ENCODE assay signal across 22 cellular contexts in the genomic region with DNA sequence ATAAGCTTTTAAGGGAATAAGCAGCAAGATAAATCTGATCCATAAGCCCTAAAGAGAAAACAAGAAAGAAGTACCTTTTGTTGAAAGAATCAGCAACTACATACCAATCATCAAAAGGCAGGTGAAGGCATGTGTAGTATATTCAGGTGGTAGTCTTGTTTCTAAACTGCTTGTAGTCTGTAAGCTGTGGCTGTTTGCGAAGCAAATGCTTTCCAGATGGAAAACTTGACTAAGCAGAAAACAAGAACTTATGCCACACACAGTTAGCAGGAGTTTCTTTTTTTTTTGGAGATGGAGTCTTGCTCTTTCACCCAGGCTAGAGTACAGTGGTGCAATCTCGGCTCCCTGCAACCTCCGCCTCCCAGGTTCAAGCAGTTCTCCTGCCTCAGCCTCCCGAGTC.
"Had no signal": no experiment of that assay in that cellular context is flagged by ENCODE, and none has a peak within 500 bp of the region (broad histone marks: within the 10 kb centered on the region; RNA-seq: fewer than 3 reads in every experiment).

No MANE protein-coding gene starts in this region.

- H3K4me1 ChIP-seq: parathyroid adenoma had no signal

- ATAC-seq: activated naive CD4-positive, alpha-beta T cell treated with anti-CD3 and anti-CD28 coated beads, Interleukin-2, amount 50 U/mL, for 72 hours; activated T-cell treated with anti-CD3 and anti-CD28 coated beads, Interleukin-2, amount 50 U/mL, for 72 hours; body of pancreas; gastroesophageal sphincter; naive thymus-derived CD4-positive, alpha-beta T cell; psoas muscle; stimulated activated effector memory CD8-positive, alpha-beta T cell treated with anti-CD3 and anti-CD28 coated beads, Interleukin-12 subunit alpha, Interleukin-12 subunit beta, amount 100 ng/mL, for 72 hours had no signal

- H3K27ac ChIP-seq: body of pancreas, gastroesophageal sphincter, parathyroid adenoma, psoas muscle, sigmoid colon, vagina, VCaP had no signal

- H2AFZ ChIP-seq: parathyroid adenoma had no signal

- H3K27me3 ChIP-seq: body of pancreas, gastroesophageal sphincter, sigmoid colon, vagina had no signal

- H3K9ac ChIP-seq: parathyroid adenoma had no signal

- DNase-seq: activated CD4-positive, alpha-beta T cell treated with anti-CD3 and anti-CD28 coated beads for 4 hours; activated CD4-positive, alpha-beta T cell treated with anti-CD3 and anti-CD28 coated beads, Interleukin-2, amount 50 U/mL, for 4 hours; activated naive CD4-positive, alpha-beta T cell; activated T-cell treated with anti-CD3 and anti-CD28 coated beads for 4 hours; activated T-cell treated with anti-CD3 and anti-CD28 coated beads, Interleukin-2, amount 50 U/mL, for 72 hours; anterior cingulate cortex; body of pancreas; effector CD8-positive, alpha-beta T cell; hippocampal formation; midbrain; naive thymus-derived CD4-positive, alpha-beta T cell; nucleus accumbens; psoas muscle; small intestine; stimulated activated CD4-positive, alpha-beta T cell treated with anti-CD3 and anti-CD28 coated beads, Interleukin-4, amount 100 ng/mL, for 24 hours had no signal

- H3K4me3 ChIP-seq: body of pancreas, gastroesophageal sphincter, psoas muscle, sigmoid colon, vagina had no signal

- H3K9me3 ChIP-seq: body of pancreas, gastroesophageal sphincter, psoas muscle, sigmoid colon, vagina had no signal

- H3K36me3 ChIP-seq: vagina had no signal
